ENCODE assay signal across 16 cellular contexts in the genomic region with DNA sequence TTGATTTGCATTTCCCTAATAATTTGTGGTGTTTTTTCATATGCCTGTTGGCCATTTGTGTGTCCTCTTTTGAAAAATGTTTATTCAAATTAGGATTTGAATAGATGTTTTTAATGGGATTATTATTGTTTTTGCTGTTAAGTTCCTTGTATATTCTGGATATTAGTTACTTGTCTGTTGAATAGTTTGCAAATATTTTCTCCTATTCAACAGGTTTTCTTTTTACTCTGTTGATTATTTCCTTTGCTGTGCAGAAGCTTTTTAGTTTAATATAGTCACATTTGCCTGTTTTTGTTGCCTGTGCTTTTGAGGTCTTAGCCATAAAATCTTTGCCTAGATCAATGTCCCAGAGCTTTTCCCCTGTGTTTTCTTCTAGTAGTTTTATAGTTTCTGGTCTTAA. TPM values are rescaled to one million over a fixed set of nuclear protein-coding genes. Genes with fewer than 3 reads are reported as not detected.
DNase-seq lines count a peak whose midpoint lies in the region.
"Had no signal": no experiment of that assay in that cellular context is flagged by ENCODE, and none has a peak within 500 bp of the region (broad histone marks: within the 10 kb centered on the region; RNA-seq: fewer than 3 reads in every experiment).

No MANE protein-coding gene starts in this region.

- intact Hi-C loops in dendritic cell treated with granulocyte-macrophage colony-stimulating factor and Interleukin-4, amounts not matched to agents 40 ng/mL and 50 ng/mL, for 4 days (cut with micrococcal nuclease) = no loop called here

- H3K9ac ChIP-seq in BLaER1 treated with 17β-estradiol and CSF1 and Interleukin-3, amounts not matched to agents 10 nM and 100 nM = no peak overlapping the region
- H3K9ac ChIP-seq: BLaER1 had no signal

- no peak overlapping the region for H3K4me3 ChIP-seq in BLaER1 treated with 17β-estradiol and CSF1 and Interleukin-3, amounts not matched to agents 10 nM and 100 nM
- H3K4me3 ChIP-seq: BLaER1, GM12878, GM23338 had no signal

- H3K9me3 ChIP-seq in BLaER1 treated with 17β-estradiol and CSF1 and Interleukin-3, amounts not matched to agents 10 nM and 100 nM (replicated peaks in 1 of 11) = peaks cover 0 to 11% (median 4%) of the 10 kb centered on the region in 11 experiments; a peak in 6 of 22 replicates
- H3K9me3 ChIP-seq: BLaER1 had no signal

- no peaks in the 10 kb centered on the region for H3K27me3 ChIP-seq in BLaER1 treated with 17β-estradiol and CSF1 and Interleukin-3, amounts not matched to agents 10 nM and 100 nM
- H3K27me3 ChIP-seq: BLaER1 had no signal

- H3K27ac ChIP-seq in BLaER1 treated with 17β-estradiol and CSF1 and Interleukin-3, amounts not matched to agents 10 nM and 100 nM = peak overlapping the region in 7 of 11 experiments; percentile 48 to 86 (median 77); a peak in 11 of 22 replicates
- H3K27ac ChIP-seq: 22Rv1, BLaER1 had no signal

- H3K4me3 Mint-ChIP-seq in activated T-cell treated with anti-CD3 and anti-CD28 coated beads, Interleukin-2, amount 50 U/mL, for 24 hours = no peak overlapping the region
- H3K4me3 Mint-ChIP-seq in IgD-negative memory B cell = no peak overlapping the region
- H3K4me3 Mint-ChIP-seq in dendritic cell treated with granulocyte-macrophage colony-stimulating factor and Interleukin-4, amounts not matched to agents 40 ng/mL and 50 ng/mL, for 4 days = no peak overlapping the region
- H3K4me3 Mint-ChIP-seq: CD4-positive, alpha-beta memory T cell; GM23338 had no signal

- H3K27me3 Mint-ChIP-seq in activated T-cell treated with anti-CD3 and anti-CD28 coated beads, Interleukin-2, amount 50 U/mL, for 24 hours = no peaks in the 10 kb centered on the region
- H3K27me3 Mint-ChIP-seq in IgD-negative memory B cell = no peaks in the 10 kb centered on the region
- no peaks in the 10 kb centered on the region for H3K27me3 Mint-ChIP-seq in dendritic cell treated with granulocyte-macrophage colony-stimulating factor and Interleukin-4, amounts not matched to agents 40 ng/mL and 50 ng/mL, for 4 days
- H3K27me3 Mint-ChIP-seq: CD4-positive, alpha-beta memory T cell had no signal

- H3K4me2 ChIP-seq in BLaER1 treated with 17β-estradiol and CSF1 and Interleukin-3, amounts not matched to agents 10 nM and 100 nM = peak overlapping the region in 3 of 11 experiments; percentile 71 to 97 (median 89); a peak in 4 of 22 replicates
- H3K4me2 ChIP-seq: BLaER1, GM23338 had no signal

- H3K36me3 ChIP-seq in BLaER1 treated with 17β-estradiol and CSF1 and Interleukin-3, amounts not matched to agents 10 nM and 100 nM = peaks cover 54 to 95% (median 85%) of the 10 kb centered on the region in 11 experiments

- H3K36me3 Mint-ChIP-seq in activated T-cell treated with anti-CD3 and anti-CD28 coated beads, Interleukin-2, amount 50 U/mL, for 24 hours (ENCODE audit: low read depth) = peaks cover 83% of the 10 kb centered on the region
- H3K36me3 Mint-ChIP-seq in IgD-negative memory B cell = peaks cover 10% of the 10 kb centered on the region
- peaks cover 64% of the 10 kb centered on the region for H3K36me3 Mint-ChIP-seq in dendritic cell treated with granulocyte-macrophage colony-stimulating factor and Interleukin-4, amounts not matched to agents 40 ng/mL and 50 ng/mL, for 4 days (ENCODE audit: low read depth)

- no peak for DNase-seq in activated T-cell treated with anti-CD3 and anti-CD28 coated beads, Interleukin-2, amount 50 U/mL, for 24 hours
- no peak for DNase-seq in activated T-cell treated with anti-CD3 and anti-CD28 coated beads, Interleukin-2, amount 50 U/mL, for 1 hour
- DNase-seq in SW 1271 (lab: John Stamatoyannopoulos, UW) = no peak
- no peak for DNase-seq in NCI-H1694 treated with DMSO at 0.1 percent for 48 hours (lab: John Stamatoyannopoulos, UW)
- DNase-seq in HuH-7.5 (ENCODE audit: low spot score) = no peak
- DNase-seq: AML-193; CD4-positive, alpha-beta memory T cell; DMS79; H7 had no signal

- H3K4me1 Mint-ChIP-seq in activated T-cell treated with anti-CD3 and anti-CD28 coated beads, Interleukin-2, amount 50 U/mL, for 24 hours (ENCODE audit: low read depth) = peaks cover 22% of the 10 kb centered on the region
- peaks cover 8 to 18% (median 12%) of the 10 kb centered on the region in 3 donors for H3K4me1 Mint-ChIP-seq in IgD-negative memory B cell
- peaks cover 40% of the 10 kb centered on the region for H3K4me1 Mint-ChIP-seq in dendritic cell treated with granulocyte-macrophage colony-stimulating factor and Interleukin-4, amounts not matched to agents 40 ng/mL and 50 ng/mL, for 4 days (ENCODE audit: low read depth)
- H3K4me1 Mint-ChIP-seq: GM23338 had no signal

- H3K4me1 ChIP-seq in BLaER1 treated with 17β-estradiol and CSF1 and Interleukin-3, amounts not matched to agents 10 nM and 100 nM = peaks cover 0 to 97% (median 20%) of the 10 kb centered on the region in 10 experiments; a peak in 17 of 20 replicates
- H3K4me1 ChIP-seq: BLaER1 had no signal

- peaks cover 0 to 5% (median 0%) of the 10 kb centered on the region in 11 experiments; a peak in 1 of 22 replicates for H4K20me1 ChIP-seq in BLaER1 treated with 17β-estradiol and CSF1 and Interleukin-3, amounts not matched to agents 10 nM and 100 nM
- H4K20me1 ChIP-seq: BLaER1 had no signal

- peak overlapping the region; percentile 29 for H3K27ac Mint-ChIP-seq in activated T-cell treated with anti-CD3 and anti-CD28 coated beads, Interleukin-2, amount 50 U/mL, for 24 hours
- H3K27ac Mint-ChIP-seq in IgD-negative memory B cell = peak overlapping the region in 2 of 3 donors; percentile 25 to 35
- peak overlapping the region; percentile 86 for H3K27ac Mint-ChIP-seq in dendritic cell treated with granulocyte-macrophage colony-stimulating factor and Interleukin-4, amounts not matched to agents 40 ng/mL and 50 ng/mL, for 4 days
- H3K27ac Mint-ChIP-seq: GM23338 had no signal

- H3K9me3 Mint-ChIP-seq in activated T-cell treated with anti-CD3 and anti-CD28 coated beads, Interleukin-2, amount 50 U/mL, for 24 hours = no peaks in the 10 kb centered on the region
- no peaks in the 10 kb centered on the region for H3K9me3 Mint-ChIP-seq in IgD-negative memory B cell
- H3K9me3 Mint-ChIP-seq in dendritic cell treated with granulocyte-macrophage colony-stimulating factor and Interleukin-4, amounts not matched to agents 40 ng/mL and 50 ng/mL, for 4 days = no peaks in the 10 kb centered on the region
- H3K9me3 Mint-ChIP-seq: CD4-positive, alpha-beta memory T cell; GM23338 had no signal

RNA-seq across cellular contexts. Expression of gene GDE1, which starts 9.6 kb away (rescaled TPM):
- 28.4 TPM for polyA plus RNA-seq in IgD-negative memory B cell

RNA-seq across cellular contexts. Expression of gene CCP110, which starts 11.4 kb away (rescaled TPM):
- 6.1 TPM for polyA plus RNA-seq in IgD-negative memory B cell

RNA-seq across cellular contexts. Expression of gene VPS35L, which starts 43.2 kb away (rescaled TPM):
- 38.2 TPM for polyA plus RNA-seq in IgD-negative memory B cell

Comparison
In these comparisons a context has a peak if more than half of its experiments do, and no peak if none do; other contexts are left out.
1. H3K27ac Mint-ChIP-seq: peak in every context shown above with its lines; median percentile 86 in dendritic cell treated with granulocyte-macrophage colony-stimulating factor and Interleukin-4, amounts not matched to agents 40 ng/mL and 50 ng/mL, for 4 days; 30 in IgD-negative memory B cell; 29 in activated T-cell treated with anti-CD3 and anti-CD28 coated beads, Interleukin-2, amount 50 U/mL, for 24 hours.